Comparison of ENCODE assay signal across 28 cellular contexts in the genomic region with DNA sequence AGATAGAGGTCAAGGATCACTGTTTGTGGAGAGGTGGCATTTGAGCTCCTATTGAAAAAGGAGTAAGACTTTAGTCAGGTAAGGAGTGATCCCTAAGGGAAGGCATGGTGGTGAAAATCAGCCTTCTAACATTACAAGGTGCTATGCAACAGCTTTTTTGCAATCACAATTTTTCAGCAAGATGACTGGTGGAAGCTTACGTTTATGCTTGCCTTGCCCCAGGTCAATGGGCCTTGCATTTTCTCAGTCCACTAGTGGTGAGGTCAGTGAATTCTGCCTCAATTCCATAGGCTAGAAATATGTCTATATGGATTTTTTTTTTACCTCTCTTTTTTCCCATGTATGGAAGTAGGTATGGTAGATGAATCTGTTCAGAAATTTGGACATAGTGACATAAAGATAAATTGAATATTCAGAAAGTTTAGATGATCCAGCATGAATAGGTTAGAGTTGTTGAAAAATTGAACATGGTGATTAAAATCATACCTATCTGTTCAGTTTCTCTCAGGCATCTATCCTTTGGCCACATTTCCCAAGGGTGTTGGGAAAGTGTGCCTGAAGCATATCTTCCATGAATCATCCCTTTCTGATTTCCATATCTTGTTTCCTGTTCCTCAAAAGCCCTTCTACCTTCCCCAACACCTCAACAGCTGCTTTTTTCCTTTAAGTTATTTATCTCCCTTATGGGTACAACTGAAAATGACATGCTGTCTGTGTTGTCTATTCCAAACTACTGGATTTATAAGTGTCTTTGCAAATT.
"Had no signal": no experiment of that assay in that cellular context is flagged by ENCODE, and none has a peak within 500 bp of the region (broad histone marks: within the 10 kb centered on the region; RNA-seq: fewer than 3 reads in every experiment).

No MANE protein-coding gene starts in this region.

- H3K4me3 Mint-ChIP-seq: activated CD4-positive, alpha-beta T cell treated with anti-CD3 and anti-CD28 coated beads for 36 hours; activated CD4-positive, alpha-beta T cell treated with anti-CD3 and anti-CD28 coated beads, Interleukin-2, amount 10 ng/mL, durations not matched to agents 7 days and 5 days; activated CD8-positive, alpha-beta T cell treated with anti-CD3 and anti-CD28 coated beads, Interleukin-2, amount 10 ng/mL, durations not matched to agents 7 days and 5 days; activated naive CD4-positive, alpha-beta T cell treated with anti-CD3 and anti-CD28 coated beads for 36 hours; activated T-cell treated with anti-CD3 and anti-CD28 coated beads, Interleukin-2, amount 50 U/mL, for 4 hours; activated T-helper 1 cell treated with anti-CD3 and anti-CD28 coated beads, Interleukin-12 subunit alpha, Interleukin-12 subunit beta, Interleukin-2, Interleukin-4 antibody, amounts not matched to agents 30 ng/mL and 10 ng/mL and 1 ng/mL, durations not matched to agents 14 hours and 24 hours and 36 hours had no signal

- H3K27me3 ChIP-seq: adrenal gland, body of pancreas had no signal

- H3K4me2 ChIP-seq: KMS-11, PC-9 had no signal

- H3K27ac ChIP-seq: adrenal gland, body of pancreas, KMS-11, PC-9, RWPE1 had no signal

- H3K9me3 Mint-ChIP-seq: activated CD4-positive, alpha-beta T cell treated with anti-CD3 and anti-CD28 coated beads, Interleukin-2, amount 10 ng/mL, durations not matched to agents 7 days and 5 days; activated naive CD4-positive, alpha-beta T cell treated with anti-CD3 and anti-CD28 coated beads, Interleukin-2, amount 50 U/mL, for 72 hours; activated T-helper 1 cell treated with anti-CD3 and anti-CD28 coated beads, Interleukin-12 subunit alpha, Interleukin-12 subunit beta, Interleukin-2, Interleukin-4 antibody, amounts not matched to agents 30 ng/mL and 10 ng/mL and 1 ng/mL, durations not matched to agents 14 hours and 24 hours and 36 hours had no signal

- H3K36me3 ChIP-seq: adrenal gland had no signal

- H2AFZ ChIP-seq: PC-9 had no signal

- H3K9ac ChIP-seq: KMS-11 had no signal

- H3K9me3 ChIP-seq: adrenal gland, body of pancreas had no signal

- H3K4me3 ChIP-seq: adrenal gland, body of pancreas, PC-9 had no signal

- DNase-seq: activated CD4-positive, alpha-beta T cell treated with anti-CD3 and anti-CD28 coated beads for 36 hours; activated CD4-positive, alpha-beta T cell treated with anti-CD3 and anti-CD28 coated beads, Interleukin-2, amount 10 ng/mL, durations not matched to agents 7 days and 5 days; activated CD4-positive, alpha-beta T cell treated with anti-CD3 and anti-CD28 coated beads, Interleukin-2, amount 50 U/mL, for 48 hours; activated CD8-positive, alpha-beta memory T cell treated with anti-CD3 and anti-CD28 coated beads, Interleukin-2, amount 50 U/mL, for 4 hours; activated CD8-positive, alpha-beta T cell treated with anti-CD3 and anti-CD28 coated beads, Interleukin-2, amount 10 ng/mL, durations not matched to agents 7 days and 5 days; activated gamma-delta T cell treated with Interleukin-2 at 50 U/mL for 16 hours; activated naive CD4-positive, alpha-beta T cell treated with anti-CD3 and anti-CD28 coated beads for 36 hours; activated T-cell treated with anti-CD3 and anti-CD28 coated beads for 4 hours; activated T-cell treated with anti-CD3 and anti-CD28 coated beads, Interleukin-2, amount 50 U/mL, for 4 hours; adrenal gland; body of pancreas; central memory CD4-positive, alpha-beta T cell; NCI-H1105; NCI-H1417 treated with DMSO at 0.1 percent for 48 hours; NCI-H1930; NCI-H510A treated with DMSO at 0.1 percent for 48 hours; NCI-H748 treated with DMSO at 0.1 percent for 48 hours; NK-92 treated with Interleukin-12 subunit alpha and Interleukin-12 subunit beta, amount 100 ng/mL, for 24 hours; PC-9; Right ventricle myocardium superior; T1000 had no signal

- H3K4me1 Mint-ChIP-seq: activated CD4-positive, alpha-beta T cell treated with anti-CD3 and anti-CD28 coated beads for 36 hours; activated CD4-positive, alpha-beta T cell treated with anti-CD3 and anti-CD28 coated beads, Interleukin-2, amount 10 ng/mL, durations not matched to agents 7 days and 5 days had no signal

- H3K4me1 ChIP-seq: adrenal gland, body of pancreas had no signal

- FAIRE-seq: astrocyte, RCC 7860, TTC549 had no signal

- H3K27me3 Mint-ChIP-seq: activated CD4-positive, alpha-beta T cell treated with anti-CD3 and anti-CD28 coated beads for 36 hours; activated CD4-positive, alpha-beta T cell treated with anti-CD3 and anti-CD28 coated beads, Interleukin-2, amount 10 ng/mL, durations not matched to agents 7 days and 5 days had no signal

- H3K36me3 Mint-ChIP-seq: activated naive CD4-positive, alpha-beta T cell treated with anti-CD3 and anti-CD28 coated beads, Interleukin-2, amount 50 U/mL, for 72 hours had no signal

- H3K27ac Mint-ChIP-seq: activated CD4-positive, alpha-beta T cell treated with anti-CD3 and anti-CD28 coated beads for 36 hours; activated CD4-positive, alpha-beta T cell treated with anti-CD3 and anti-CD28 coated beads, Interleukin-2, amount 10 ng/mL, durations not matched to agents 7 days and 5 days; activated CD8-positive, alpha-beta T cell treated with anti-CD3 and anti-CD28 coated beads, Interleukin-2, amount 10 ng/mL, durations not matched to agents 7 days and 5 days; activated naive CD4-positive, alpha-beta T cell treated with anti-CD3 and anti-CD28 coated beads for 36 hours; activated naive CD4-positive, alpha-beta T cell treated with anti-CD3 and anti-CD28 coated beads, Interleukin-2, amount 50 U/mL, for 72 hours; activated T-helper 1 cell treated with anti-CD3 and anti-CD28 coated beads, Interleukin-12 subunit alpha, Interleukin-12 subunit beta, Interleukin-2, Interleukin-4 antibody, amounts not matched to agents 30 ng/mL and 10 ng/mL and 1 ng/mL, durations not matched to agents 14 hours and 24 hours and 36 hours had no signal
